22 cellular contexts compared by ENCODE assay signal in genomic region chr17:47223007-47223406, GRCh38. TPM values are rescaled to one million over a fixed set of nuclear protein-coding genes. Genes with fewer than 3 reads are reported as not detected.
DNase-seq lines count a peak whose midpoint lies in the region; ATAC-seq and TF ChIP-seq lines count a peak whose summit lies in the region.
"Had no signal": no experiment of that assay in that cellular context is flagged by ENCODE, and none has a peak within 500 bp of the region (broad histone marks: within the 10 kb centered on the region; RNA-seq: fewer than 3 reads in every experiment).

No MANE protein-coding gene starts in this region.

- POLR2A ChIA-PET in activated naive CD8-positive, alpha-beta T cell treated with anti-CD3 and anti-CD28 coated beads, Interleukin-2, amount 10 ng/mL, durations not matched to agents 7 days and 5 days (lab: Charles Lee) = no interaction called here

- WGBS in stomach, 5 donors = 65 to 83% (median 78%) methylated on average over 3 of the region's 3 CpGs

- DNase-seq in activated naive CD8-positive, alpha-beta T cell treated with anti-CD3 and anti-CD28 coated beads, Interleukin-2, amount 10 ng/mL, durations not matched to agents 7 days and 5 days = no peak
- no peak for DNase-seq in activated naive CD8-positive, alpha-beta T cell treated with anti-CD3 and anti-CD28 coated beads, Interleukin-2, amount 50 U/mL, for 24 hours
- DNase-seq in RWPE2 (ENCODE audit: low spot score) = no peak
- peak; percentile 63 to 66 for DNase-seq in foreskin fibroblast
- DNase-seq in stomach = no peak
- no peak for DNase-seq in stimulated activated naive CD8-positive, alpha-beta T cell treated with anti-CD3 and anti-CD28 coated beads, Interleukin-15, amount 100 ng/mL, for 72 hours
- no peak for DNase-seq in OCI-M1 (lab: John Stamatoyannopoulos, UW)
- DNase-seq: activated CD4-positive, alpha-beta T cell treated with anti-CD3 and anti-CD28 coated beads, Interleukin-2, amount 50 U/mL, for 4 hours; activated T-cell treated with anti-CD3 and anti-CD28 coated beads, Interleukin-2, amount 50 U/mL, for 72 hours; adrenal gland; DMS153; HFFc6; hippocampal formation; NCI-H1930; NCI-H526; pancreas had no signal

- H3K27me3 Mint-ChIP-seq in activated naive CD8-positive, alpha-beta T cell treated with anti-CD3 and anti-CD28 coated beads, Interleukin-2, amount 10 ng/mL, durations not matched to agents 7 days and 5 days = peaks cover 5% of the 10 kb centered on the region
- H3K27me3 Mint-ChIP-seq in activated naive CD8-positive, alpha-beta T cell treated with anti-CD3 and anti-CD28 coated beads, Interleukin-2, amount 50 U/mL, for 24 hours = no peaks in the 10 kb centered on the region
- no peaks in the 10 kb centered on the region for H3K27me3 Mint-ChIP-seq in stimulated activated naive CD8-positive, alpha-beta T cell treated with anti-CD3 and anti-CD28 coated beads, Interleukin-15, amount 100 ng/mL, for 72 hours

- H3K27ac ChIP-seq in RWPE2 (ENCODE audit: poor library complexity, severe bottlenecking) (peak overlapping the region; percentile 34), stomach (peak overlapping the region; percentile 11 to 91 (median 81))
- H3K27ac ChIP-seq: A549, adrenal gland, C4-2B, pancreas had no signal

- peaks cover 24% of the 10 kb centered on the region for H3K4me1 ChIP-seq in RWPE2 (ENCODE audit: insufficient read depth, poor library complexity, severe bottlenecking)
- peaks cover 35 to 66% (median 48%) of the 10 kb centered on the region in 4 donors for H3K4me1 ChIP-seq in stomach

- no peak for TF ChIP-seq POLR2A in stomach (IDR thresholded peaks at IDR 0.05)

- no peaks in the 10 kb centered on the region for H3K27me3 ChIP-seq in RWPE2 (ENCODE audit: insufficient read depth, poor library complexity, severe bottlenecking)
- H3K27me3 ChIP-seq in stomach = no peaks in the 10 kb centered on the region
- H3K27me3 ChIP-seq: adrenal gland, pancreas had no signal

- H3K9me3 Mint-ChIP-seq in activated naive CD8-positive, alpha-beta T cell treated with anti-CD3 and anti-CD28 coated beads, Interleukin-2, amount 10 ng/mL, durations not matched to agents 7 days and 5 days = peaks cover 12% of the 10 kb centered on the region
- H3K9me3 Mint-ChIP-seq in activated naive CD8-positive, alpha-beta T cell treated with anti-CD3 and anti-CD28 coated beads, Interleukin-2, amount 50 U/mL, for 24 hours = peaks cover 8% of the 10 kb centered on the region
- peaks cover 10 to 30% of the 10 kb centered on the region in 2 donors for H3K9me3 Mint-ChIP-seq in stimulated activated naive CD8-positive, alpha-beta T cell treated with anti-CD3 and anti-CD28 coated beads, Interleukin-15, amount 100 ng/mL, for 72 hours
- H3K9me3 Mint-ChIP-seq: HFFc6, type B pancreatic cell had no signal

- no peak for TF ChIP-seq CTCF in RWPE2 (IDR thresholded peaks at IDR 0.05; ENCODE audit: poor library complexity, severe bottlenecking)
- TF ChIP-seq CTCF in foreskin fibroblast (IDR thresholded peaks at IDR 0.05; ENCODE audit: low read depth, low read length) = no peak
- TF ChIP-seq CTCF in stomach (IDR thresholded peaks at IDR 0.05) = no peak

- H3K4me3 ChIP-seq in RWPE2 (ENCODE audit: severe bottlenecking) = no peak overlapping the region
- H3K4me3 ChIP-seq in foreskin fibroblast (ENCODE audit: low read depth in 1 of 2, low read length in 2 of 2) = no peak overlapping the region
- no peak overlapping the region for H3K4me3 ChIP-seq in stomach
- H3K4me3 ChIP-seq: A549, adrenal gland, pancreas had no signal

- peaks cover 13% of the 10 kb centered on the region for H3K36me3 Mint-ChIP-seq in activated naive CD8-positive, alpha-beta T cell treated with anti-CD3 and anti-CD28 coated beads, Interleukin-2, amount 10 ng/mL, durations not matched to agents 7 days and 5 days
- H3K36me3 Mint-ChIP-seq in activated naive CD8-positive, alpha-beta T cell treated with anti-CD3 and anti-CD28 coated beads, Interleukin-2, amount 50 U/mL, for 24 hours (ENCODE audit: low read depth) = no peaks in the 10 kb centered on the region

- H3K36me3 ChIP-seq in RWPE2 (ENCODE audit: low read depth) = no peaks in the 10 kb centered on the region
- no peaks in the 10 kb centered on the region for H3K36me3 ChIP-seq in stomach
- H3K36me3 ChIP-seq: adrenal gland, pancreas had no signal

- ATAC-seq in activated naive CD8-positive, alpha-beta T cell treated with anti-CD3 and anti-CD28 coated beads, Interleukin-2, amount 10 ng/mL, durations not matched to agents 7 days and 5 days (ENCODE audit: low read depth) = no peak
- ATAC-seq in activated naive CD8-positive, alpha-beta T cell treated with anti-CD3 and anti-CD28 coated beads, Interleukin-2, amount 50 U/mL, for 24 hours = no peak
- ATAC-seq in RWPE2 (ENCODE audit: low read depth) (peak; percentile 74), HG02678 (IDR thresholded peaks at IDR 0.05; ENCODE audit: unreplicated experiment) (no peak)
- ATAC-seq in stimulated activated naive CD8-positive, alpha-beta T cell treated with anti-CD3 and anti-CD28 coated beads, Interleukin-15, amount 100 ng/mL, for 72 hours = no peak
- ATAC-seq: A549; activated T-cell treated with anti-CD3 and anti-CD28 coated beads, Interleukin-2, amount 50 U/mL, for 72 hours had no signal

- no peak for TF ChIP-seq EP300 in stomach (IDR thresholded peaks at IDR 0.05)

- peaks cover 4% of the 10 kb centered on the region for H3K9me3 ChIP-seq in RWPE2 (ENCODE audit: severe bottlenecking)
- no peaks in the 10 kb centered on the region for H3K9me3 ChIP-seq in stomach
- H3K9me3 ChIP-seq: adrenal gland, pancreas had no signal

- peak overlapping the region; percentile 9 for H3K27ac Mint-ChIP-seq in activated naive CD8-positive, alpha-beta T cell treated with anti-CD3 and anti-CD28 coated beads, Interleukin-2, amount 10 ng/mL, durations not matched to agents 7 days and 5 days
- no peak overlapping the region for H3K27ac Mint-ChIP-seq in activated naive CD8-positive, alpha-beta T cell treated with anti-CD3 and anti-CD28 coated beads, Interleukin-2, amount 50 U/mL, for 24 hours
- no peak overlapping the region for H3K27ac Mint-ChIP-seq in stimulated activated naive CD8-positive, alpha-beta T cell treated with anti-CD3 and anti-CD28 coated beads, Interleukin-15, amount 100 ng/mL, for 72 hours
- H3K27ac Mint-ChIP-seq: activated T-cell treated with anti-CD3 and anti-CD28 coated beads, Interleukin-2, amount 50 U/mL, for 72 hours; HFFc6; type B pancreatic cell had no signal

- H3K4me3 Mint-ChIP-seq in activated naive CD8-positive, alpha-beta T cell treated with anti-CD3 and anti-CD28 coated beads, Interleukin-2, amount 10 ng/mL, durations not matched to agents 7 days and 5 days = no peak overlapping the region
- no peak overlapping the region for H3K4me3 Mint-ChIP-seq in activated naive CD8-positive, alpha-beta T cell treated with anti-CD3 and anti-CD28 coated beads, Interleukin-2, amount 50 U/mL, for 24 hours
- no peak overlapping the region for H3K4me3 Mint-ChIP-seq in stimulated activated naive CD8-positive, alpha-beta T cell treated with anti-CD3 and anti-CD28 coated beads, Interleukin-15, amount 100 ng/mL, for 72 hours
- H3K4me3 Mint-ChIP-seq: activated T-cell treated with anti-CD3 and anti-CD28 coated beads, Interleukin-2, amount 50 U/mL, for 72 hours; HFFc6; type B pancreatic cell had no signal

- peaks cover 49% of the 10 kb centered on the region for H3K4me1 Mint-ChIP-seq in activated naive CD8-positive, alpha-beta T cell treated with anti-CD3 and anti-CD28 coated beads, Interleukin-2, amount 10 ng/mL, durations not matched to agents 7 days and 5 days
- H3K4me1 Mint-ChIP-seq in activated naive CD8-positive, alpha-beta T cell treated with anti-CD3 and anti-CD28 coated beads, Interleukin-2, amount 50 U/mL, for 24 hours = peaks cover 34% of the 10 kb centered on the region
- peaks cover 35% of the 10 kb centered on the region for H3K4me1 Mint-ChIP-seq in stimulated activated naive CD8-positive, alpha-beta T cell treated with anti-CD3 and anti-CD28 coated beads, Interleukin-15, amount 100 ng/mL, for 72 hours

- intact Hi-C loops in stomach (cut with DNase I; ENCODE audit: low total_unique reads) = no loop called here

RNA-seq across cellular contexts. Expression of gene MYL4, which starts 13.9 kb away (rescaled TPM):
- not detected for total RNA-seq in activated naive CD8-positive, alpha-beta T cell treated with anti-CD3 and anti-CD28 coated beads, Interleukin-2, amount 10 ng/mL, durations not matched to agents 7 days and 5 days
- total RNA-seq in stomach = 1 to 10 TPM in 2 of 5 donors, not detected in 3; 1.7 to 5.7 TPM
- polyA plus RNA-seq in stomach = 1 to 10 TPM in 2 of 3 donors, under 1 TPM in 1; 0.20 to 2.1 (median 1.5) TPM
- total RNA-seq: activated T-cell treated with anti-CD3 and anti-CD28 coated beads, Interleukin-2, amount 50 U/mL, for 72 hours; fibroblast of lung; HFFc6 had no signal
- polyA plus RNA-seq: A549 had no signal

RNA-seq across cellular contexts. Expression of gene ITGB3, which starts 30.6 kb away (rescaled TPM):
- under 1 TPM in 1 of 2 experiments, not detected in 1; 0.17 TPM for total RNA-seq in activated naive CD8-positive, alpha-beta T cell treated with anti-CD3 and anti-CD28 coated beads, Interleukin-2, amount 10 ng/mL, durations not matched to agents 7 days and 5 days
- total RNA-seq in stomach = 10 to 100 TPM in 3 of 5 donors, 1 to 10 TPM in 1, not detected in 1; 7.1 to 29.8 (median 23.6) TPM
- polyA plus RNA-seq in stomach = 1 to 10 TPM; 1.0 to 3.1 (median 1.7) TPM
- total RNA-seq: activated T-cell treated with anti-CD3 and anti-CD28 coated beads, Interleukin-2, amount 50 U/mL, for 72 hours; OCI-LY7 had no signal

RNA-seq across cellular contexts. Expression of gene CDC27, which starts 33.9 kb away (rescaled TPM):
- 100 to 1,000 TPM; 113 to 114 TPM for total RNA-seq in activated naive CD8-positive, alpha-beta T cell treated with anti-CD3 and anti-CD28 coated beads, Interleukin-2, amount 10 ng/mL, durations not matched to agents 7 days and 5 days
- 100 to 1,000 TPM in 1 of 5 donors, 10 to 100 TPM in 3, 1 to 10 TPM in 1; 3.2 to 104 (median 75.9) TPM for total RNA-seq in stomach
- polyA plus RNA-seq in stomach = 10 to 100 TPM in 2 of 3 donors, 1 to 10 TPM in 1; 7.7 to 17.7 (median 15.4) TPM

Comparison
In these comparisons a context has a peak if more than half of its experiments do, and no peak if none do; other contexts are left out.
1. DNase-seq: peak in foreskin fibroblast (2 of 2); none in activated naive CD8-positive, alpha-beta T cell treated with anti-CD3 and anti-CD28 coated beads, Interleukin-2, amount 10 ng/mL, durations not matched to agents 7 days and 5 days (single experiment), activated naive CD8-positive, alpha-beta T cell treated with anti-CD3 and anti-CD28 coated beads, Interleukin-2, amount 50 U/mL, for 24 hours (single experiment), RWPE2 (single experiment), stomach (single experiment), stimulated activated naive CD8-positive, alpha-beta T cell treated with anti-CD3 and anti-CD28 coated beads, Interleukin-15, amount 100 ng/mL, for 72 hours (0 of 2) and OCI-M1 (single experiment).